In the genomic region with DNA sequence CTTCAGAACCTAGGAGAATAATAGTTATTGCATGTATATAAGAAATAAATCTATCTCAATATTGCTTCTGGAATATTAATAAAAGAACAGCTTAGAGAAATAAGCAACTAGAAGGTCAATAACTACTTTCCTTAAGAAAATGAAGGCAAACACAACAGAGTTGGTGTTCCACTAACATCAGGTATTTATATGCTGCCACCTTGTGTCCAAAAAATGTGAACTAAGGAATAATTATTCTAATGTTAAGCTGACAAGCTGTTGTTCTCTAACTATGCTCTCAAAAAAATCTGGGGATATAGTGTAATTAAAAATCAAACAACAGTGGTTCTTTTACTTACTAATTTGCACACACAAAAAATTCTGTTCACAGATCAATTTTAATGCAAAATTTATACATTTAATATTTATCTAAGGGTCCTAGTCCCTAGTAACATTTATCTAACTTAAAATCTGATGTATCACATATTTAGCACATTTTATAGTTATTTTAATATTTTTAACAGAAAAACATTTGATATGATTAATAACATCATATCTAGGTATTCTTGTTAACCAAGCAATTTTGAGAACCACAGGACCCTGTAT, we compare ENCODE assay signal across 8 cellular contexts. TPM values are rescaled to one million over a fixed set of nuclear protein-coding genes. Genes with fewer than 3 reads are reported as not detected.
DNase-seq lines count a peak whose midpoint lies in the region; ATAC-seq and TF ChIP-seq lines count a peak whose summit lies in the region.

No MANE protein-coding gene starts in this region.

- peak; percentile 59 for TF ChIP-seq CTCF in AG10803 (conservative IDR thresholded peaks at IDR 0.05; ENCODE audit: low read length)

- peaks cover 50% of the 10 kb centered on the region for H3K36me3 ChIP-seq in NT2/D1 (ENCODE audit: insufficient read depth, insufficient read length, low read length)
- H3K36me3 ChIP-seq in MG63: peaks cover 30% of the 10 kb centered on the region

- peak; percentile 69 for ATAC-seq in GM18517 (IDR thresholded peaks at IDR 0.05; ENCODE audit: unreplicated experiment)
- ATAC-seq in HG03520 (IDR thresholded peaks at IDR 0.05; ENCODE audit: unreplicated experiment): peak; percentile 52
- ATAC-seq in GM21737 (IDR thresholded peaks at IDR 0.05; ENCODE audit: unreplicated experiment): no peak

- H3K27me3 ChIP-seq in NT2/D1 (ENCODE audit: insufficient read depth, insufficient read length): no peaks in the 10 kb centered on the region
- H3K27me3 ChIP-seq in MG63: no peaks in the 10 kb centered on the region

- DNase-seq in AG10803 (ENCODE audit: low read depth) (peak; percentile 65), NT2/D1 (ENCODE audit: low read depth, low spot score) (peak; percentile 15), dermis microvascular lymphatic vessel endothelial cell (ENCODE audit: low read depth in 2 of 2) (peak; percentile 55 to 71), midbrain (lab: John Stamatoyannopoulos, UW) (peak; percentile 76), MG63 (no peak)

- H3K9ac ChIP-seq in NT2/D1 (ENCODE audit: insufficient read length, low read depth): no peak overlapping the region

- H3K9me3 ChIP-seq in NT2/D1 (ENCODE audit: insufficient read depth, low read length) (no peaks in the 10 kb centered on the region), MG63 (no peaks in the 10 kb centered on the region)

- H3K4me3 ChIP-seq in AG10803 (ENCODE audit: low read length) (no peak overlapping the region), NT2/D1 (ENCODE audit: insufficient read length, low read depth) (no peak overlapping the region), MG63 (no peak overlapping the region)

- H3K4me1 ChIP-seq in NT2/D1 (ENCODE audit: insufficient read depth, insufficient read length): no peaks in the 10 kb centered on the region

RNA-seq across cellular contexts. Expression of gene UCHL5, which starts 39.6 kb away (rescaled TPM):
- total RNA-seq in dermis microvascular lymphatic vessel endothelial cell: 13.8 and 14.5 TPM in 2 replicates
- 70.5 and 143 TPM in 2 replicates for total RNA-seq in MG63 (2014; rRNA removed; shearing (Covaris generic); ENCODE audit: low replicate concordance)

RNA-seq across cellular contexts. Expression of gene RO60, which starts 39.9 kb away (rescaled TPM):
- 147 and 168 TPM in 2 replicates for total RNA-seq in dermis microvascular lymphatic vessel endothelial cell
- total RNA-seq in MG63 (2014; rRNA removed; shearing (Covaris generic); ENCODE audit: low replicate concordance): 65.6 and 81.6 TPM in 2 replicates
